In genomic region chr2:165795011-165795410, GRCh38 we compare ENCODE assay signal across 9 cellular contexts. TPM values are rescaled to one million over a fixed set of nuclear protein-coding genes. Genes with fewer than 3 reads are reported as not detected.
DNase-seq lines count a peak whose midpoint lies in the region; ATAC-seq, FAIRE-seq and TF ChIP-seq lines count a peak whose summit lies in the region.
"Had no signal": no experiment of that assay in that cellular context is flagged by ENCODE, and none has a peak within 500 bp of the region (broad histone marks: within the 10 kb centered on the region; RNA-seq: fewer than 3 reads in every experiment).

No MANE protein-coding gene starts in this region.

- H3K4me3 ChIP-seq in dorsolateral prefrontal cortex (peak overlapping the region in 45 of 59 donors; percentile 52 to 79 (median 70)), retinal pigment epithelial cell (ENCODE audit: low read length) (no peak overlapping the region)

- H3K27me3 ChIP-seq in dorsolateral prefrontal cortex = peaks cover 0 to 20% (median 0%) of the 10 kb centered on the region in 45 donors

- no peak for FAIRE-seq in RCC 7860 (lab: Jason Lieb, UNC)
- FAIRE-seq: TTC549 had no signal

- intact Hi-C loops in dorsolateral prefrontal cortex (cut with DNase I) = no loop called here

- H3K27ac ChIP-seq in dorsolateral prefrontal cortex = peak overlapping the region in 4 of 59 donors; percentile 22 to 40 (median 34)

- peak; percentile 26 for DNase-seq in NOMO-1 treated with DMSO at 0.1 percent for 48 hours (lab: John Stamatoyannopoulos, UW; ENCODE audit: unreplicated experiment)
- DNase-seq in NOMO-1 treated with dmso at 0.1 percent for 144 hours (lab: John Stamatoyannopoulos, UW; ENCODE audit: unreplicated experiment) = no peak
- DNase-seq in dorsolateral prefrontal cortex = no peak
- peak; percentile 9 for DNase-seq in retinal pigment epithelial cell (ENCODE audit: low read depth)
- no peak for DNase-seq in D341Med (ENCODE audit: low spot score)
- DNase-seq in RCC 7860 (ENCODE audit: low spot score) = no peak

- TF ChIP-seq CTCF in dorsolateral prefrontal cortex (IDR thresholded peaks at IDR 0.05 in 54 of 56, conservative IDR thresholded peaks at IDR 0.05 in 2 of 56; ENCODE audit: low read depth in 1 of 56, partially characterized antibody in 56 of 56) (no peak), retinal pigment epithelial cell (conservative IDR thresholded peaks at IDR 0.05; ENCODE audit: low read depth, low read length) (no peak)

- no peak for TF ChIP-seq POLR2A in GM18505 (IDR thresholded peaks at IDR 0.05; ENCODE audit: borderline replicate concordance, extremely low read depth, insufficient read depth, insufficient read length)

- peak; percentile 16 for ATAC-seq in HG03565 (IDR thresholded peaks at IDR 0.05; ENCODE audit: unreplicated experiment)
- ATAC-seq in GM18505 (IDR thresholded peaks at IDR 0.05; ENCODE audit: unreplicated experiment) = no peak

RNA-seq across cellular contexts. Expression of gene GALNT3, which starts 1.0 kb away (rescaled TPM):
- 1 to 10 TPM; 1.4 to 8.4 (median 4.3) TPM for total RNA-seq in dorsolateral prefrontal cortex

Comparison
In these comparisons a context has a peak if more than half of its experiments do, and no peak if none do; other contexts are left out.
1. DNase-seq: peak in NOMO-1 treated with DMSO at 0.1 percent for 48 hours (single experiment) and retinal pigment epithelial cell (single experiment); none in NOMO-1 treated with dmso at 0.1 percent for 144 hours (single experiment), dorsolateral prefrontal cortex (0 of 10), D341Med (single experiment) and RCC 7860 (single experiment).